17 cellular contexts compared by ENCODE assay signal in the genomic region with DNA sequence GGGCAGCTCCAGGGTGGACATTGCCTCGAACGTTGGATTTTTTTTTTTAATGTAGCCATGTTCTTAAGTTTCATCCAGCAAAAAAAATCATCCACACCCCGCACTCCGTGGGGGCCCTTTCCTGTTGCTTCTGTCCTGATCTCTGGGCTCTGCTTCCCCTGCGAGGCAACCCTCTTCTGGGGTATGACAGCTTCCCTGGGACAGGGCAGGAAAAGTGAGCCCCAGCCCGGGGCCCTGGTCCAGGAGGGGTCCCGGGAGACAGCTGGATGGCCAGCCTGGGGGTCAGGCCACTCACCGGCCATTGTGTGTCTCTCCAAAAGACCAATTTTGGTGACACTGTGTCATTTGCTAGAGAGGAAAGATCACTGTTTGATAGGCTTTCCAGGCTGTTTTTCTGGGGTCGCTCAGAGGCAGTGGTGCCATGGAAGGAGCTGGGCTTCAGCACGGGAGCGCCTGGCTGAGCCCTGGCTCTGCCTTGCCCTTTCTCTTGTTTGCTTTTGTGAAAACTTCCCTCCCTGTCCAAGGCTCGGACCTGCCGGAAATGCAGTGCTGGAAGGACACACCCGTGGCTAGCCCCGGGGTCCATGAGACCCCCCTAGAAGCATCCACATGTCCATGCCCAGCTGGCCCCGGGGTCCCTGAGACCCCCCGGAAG. TPM values are rescaled to one million over a fixed set of nuclear protein-coding genes. Genes with fewer than 3 reads are reported as not detected.
DNase-seq lines count a peak whose midpoint lies in the region; ATAC-seq and TF ChIP-seq lines count a peak whose summit lies in the region.
"Had no signal": no experiment of that assay in that cellular context is flagged by ENCODE, and none has a peak within 500 bp of the region (broad histone marks: within the 10 kb centered on the region; RNA-seq: fewer than 3 reads in every experiment).

No MANE protein-coding gene starts in this region.

- intact Hi-C loops in CD14-positive monocyte (cut with micrococcal nuclease), result no loop called here
- intact Hi-C loops in posterior vena cava (cut with DNase I), result no loop called here

- no peaks in the 10 kb centered on the region for H3K27me3 Mint-ChIP-seq in CD14-positive monocyte (ENCODE audit: low read depth in 3 of 3)
- H3K27me3 Mint-ChIP-seq in endothelial cell (ENCODE audit: unreplicated experiment), result peaks cover 5% of the 10 kb centered on the region

- ATAC-seq in GM18511 (IDR thresholded peaks at IDR 0.05; ENCODE audit: unreplicated experiment), result no peak

- no peak overlapping the region for H3K27ac Mint-ChIP-seq in CD14-positive monocyte
- no peak overlapping the region for H3K27ac Mint-ChIP-seq in endothelial cell (ENCODE audit: unreplicated experiment)

- peaks cover 49 to 66% of the 10 kb centered on the region in 2 donors for H3K36me3 Mint-ChIP-seq in CD14-positive monocyte
- H3K36me3 Mint-ChIP-seq in endothelial cell (ENCODE audit: low read depth, unreplicated experiment), result peaks cover 37% of the 10 kb centered on the region

- H3K4me1 Mint-ChIP-seq in CD14-positive monocyte (no peaks in the 10 kb centered on the region), endothelial cell (ENCODE audit: unreplicated experiment) (peaks cover 6% of the 10 kb centered on the region)

- no peak overlapping the region for H3K4me3 Mint-ChIP-seq in CD14-positive monocyte
- peak overlapping the region; percentile 56 for H3K4me3 Mint-ChIP-seq in endothelial cell (ENCODE audit: unreplicated experiment)

- DNase-seq in activated effector memory CD4-positive, alpha-beta T cell treated with anti-CD3 and anti-CD28 coated beads, Interleukin-2, amount 50 U/mL, for 16 hours, result peak; percentile 44
- DNase-seq in activated effector memory CD4-positive, alpha-beta T cell treated with Interleukin-2 at 50 U/mL for 16 hours, result no peak
- DNase-seq in CD14-positive monocyte (ENCODE audit: low spot score), result peak; percentile 31
- DNase-seq in endothelial cell (ENCODE audit: low spot score), result no peak
- peak; percentile 49 for DNase-seq in posterior vena cava (ENCODE audit: low spot score)
- no peak for DNase-seq in NCI-H1930 (lab: John Stamatoyannopoulos, UW)
- DNase-seq in NCI-H1436 (lab: John Stamatoyannopoulos, UW), result no peak
- DNase-seq: 8988T, DMS53, GDM1, NCI-H1105, NCI-H2081, NCI-H2171, NCI-H345, NCI-H774, OCI-M1 had no signal

- no peak for TF ChIP-seq CTCF in CD14-positive monocyte (IDR thresholded peaks at IDR 0.05)
- no peak for TF ChIP-seq CTCF in endothelial cell (IDR thresholded peaks at IDR 0.05; ENCODE audit: unreplicated experiment)

- H3K9me3 Mint-ChIP-seq in CD14-positive monocyte, result peaks cover 0 to 7% (median 0%) of the 10 kb centered on the region in 7 donors
- H3K9me3 Mint-ChIP-seq in endothelial cell (ENCODE audit: unreplicated experiment), result no peaks in the 10 kb centered on the region

RNA-seq across cellular contexts. Expression of gene CHMP6, which starts 41.0 kb away (rescaled TPM):
- 10 to 100 TPM; 44.1 to 44.8 TPM for polyA plus RNA-seq in CD14-positive monocyte
- total RNA-seq in endothelial cell (ENCODE audit: unreplicated experiment) (34.3 TPM), posterior vena cava (10 to 100 TPM; 23.7 to 25.9 TPM)

Comparison
In these comparisons a context has a peak if more than half of its experiments do, and no peak if none do; other contexts are left out.
1. DNase-seq: peak in activated effector memory CD4-positive, alpha-beta T cell treated with anti-CD3 and anti-CD28 coated beads, Interleukin-2, amount 50 U/mL, for 16 hours (single experiment), CD14-positive monocyte (single experiment) and posterior vena cava (single experiment); none in activated effector memory CD4-positive, alpha-beta T cell treated with Interleukin-2 at 50 U/mL for 16 hours (single experiment), endothelial cell (single experiment), NCI-H1930 (0 of 2) and NCI-H1436 (single experiment).